In genomic region chr2:20062615-20063545, GRCh38 we compare ENCODE assay signal across 10 cellular contexts. TPM values are rescaled to one million over a fixed set of nuclear protein-coding genes. Genes with fewer than 3 reads are reported as not detected.
DNase-seq lines count a peak whose midpoint lies in the region; ATAC-seq and TF ChIP-seq lines count a peak whose summit lies in the region.
"Had no signal": no experiment of that assay in that cellular context is flagged by ENCODE, and none has a peak within 500 bp of the region (broad histone marks: within the 10 kb centered on the region; RNA-seq: fewer than 3 reads in every experiment).

No MANE protein-coding gene starts in this region.

- no peak for TF ChIP-seq POLR2A in stomach (IDR thresholded peaks at IDR 0.05)

- H3K4me1 ChIP-seq in right atrium auricular region (peaks cover 0 to 9% of the 10 kb centered on the region in 2 donors), stomach (peaks cover 0 to 20% (median 8%) of the 10 kb centered on the region in 4 donors)

- H3K4me3 ChIP-seq in right atrium auricular region: no peak overlapping the region
- H3K4me3 ChIP-seq in stomach: no peak overlapping the region

- WGBS in stomach, 5 donors: 59 to 69% (median 63%) methylated on average over 11 of the region's 11 CpGs

- DNase-seq in DMS 273 (lab: John Stamatoyannopoulos, UW; ENCODE audit: unreplicated experiment) (peak; percentile 47), DMS 273 treated with DMSO at 0.1 percent for 48 hours (lab: John Stamatoyannopoulos, UW) (no peak), amniotic stem cell (lab: John Stamatoyannopoulos, UW) (peak; percentile 81), right atrium auricular region (ENCODE audit: low spot score) (no peak), stomach (no peak), iPS-NIHi11 (ENCODE audit: low spot score) (no peak)

- ATAC-seq in GM19328 (IDR thresholded peaks at IDR 0.05; ENCODE audit: unreplicated experiment): no peak
- ATAC-seq in HG03439 (IDR thresholded peaks at IDR 0.05; ENCODE audit: unreplicated experiment): no peak
- ATAC-seq: activated CD4-positive, CD25-positive, alpha-beta regulatory T cell treated with anti-CD3 and anti-CD28 coated beads, Interleukin-2, amount 50 U/mL, for 24 hours had no signal

- H3K27ac ChIP-seq in right atrium auricular region (peak overlapping the region; percentile 36 to 46), stomach (peak overlapping the region in 4 of 5 donors; percentile 28 to 71 (median 53))
- H3K27ac ChIP-seq: 22Rv1 had no signal

- intact Hi-C loops in stomach (cut with DNase I; ENCODE audit: low total_unique reads): no loop called here

- H3K27me3 ChIP-seq in right atrium auricular region (no peaks in the 10 kb centered on the region), stomach (no peaks in the 10 kb centered on the region)

- peaks cover 0 to 4% of the 10 kb centered on the region in 2 donors for H3K9me3 ChIP-seq in right atrium auricular region
- H3K9me3 ChIP-seq in stomach: no peaks in the 10 kb centered on the region

- TF ChIP-seq EP300 in stomach (IDR thresholded peaks at IDR 0.05): no peak

- H3K36me3 ChIP-seq in right atrium auricular region (no peaks in the 10 kb centered on the region), stomach (no peaks in the 10 kb centered on the region)

- TF ChIP-seq CTCF in right atrium auricular region (IDR thresholded peaks at IDR 0.05) (no peak), stomach (IDR thresholded peaks at IDR 0.05) (no peak)

RNA-seq across cellular contexts. Expression of gene LAPTM4A, which starts 11.5 kb away (rescaled TPM):
- total RNA-seq in right atrium auricular region (100 to 1,000 TPM; 145 TPM), stomach (100 to 1,000 TPM in 2 of 5 donors, 10 to 100 TPM in 3; 38.5 to 238 (median 79.9) TPM)
- 100 to 1,000 TPM in 2 of 3 donors, 10 to 100 TPM in 1; 77.6 to 123 (median 121) TPM for polyA plus RNA-seq in stomach

RNA-seq across cellular contexts. Expression of gene MATN3, which starts 50.4 kb away (rescaled TPM):
- total RNA-seq in right atrium auricular region (not detected), stomach (1 to 10 TPM in 2 of 5 donors, under 1 TPM in 1, not detected in 2; 0.58 to 7.0 (median 1.2) TPM)
- under 1 TPM in 2 of 3 donors, not detected in 1; 0.53 to 0.87 TPM for polyA plus RNA-seq in stomach

Comparison
In these comparisons a context has a peak if more than half of its experiments do, and no peak if none do; other contexts are left out.
1. DNase-seq: peak in DMS 273 (single experiment) and amniotic stem cell (single experiment); none in DMS 273 treated with DMSO at 0.1 percent for 48 hours (single experiment), right atrium auricular region (single experiment), stomach (single experiment) and iPS-NIHi11 (single experiment).